ENCODE assay signal across 32 cellular contexts in genomic region chr2:193011870-193012269, GRCh38.
"Had no signal": no experiment of that assay in that cellular context is flagged by ENCODE, and none has a peak within 500 bp of the region (broad histone marks: within the 10 kb centered on the region; RNA-seq: fewer than 3 reads in every experiment).

No MANE protein-coding gene starts in this region.

- H3K36me3 ChIP-seq: brain microvascular endothelial cell had no signal

- H3K4me3 ChIP-seq: coronary artery, dorsolateral prefrontal cortex had no signal

- ATAC-seq: activated CD4-positive, alpha-beta T cell treated with anti-CD3 and anti-CD28 coated beads for 36 hours; activated CD8-positive, alpha-beta memory T cell treated with anti-CD3 and anti-CD28 coated beads, Interleukin-2, amount 10 ng/mL, durations not matched to agents 7 days and 5 days; activated CD8-positive, alpha-beta T cell treated with anti-CD3 and anti-CD28 coated beads, Interleukin-2, amount 10 ng/mL, durations not matched to agents 7 days and 5 days; esophagus mucosa; T-helper 17 cell had no signal

- H3K27ac Mint-ChIP-seq: activated CD4-positive, alpha-beta memory T cell treated with anti-CD3 and anti-CD28 coated beads for 36 hours; activated CD4-positive, alpha-beta T cell treated with anti-CD3 and anti-CD28 coated beads for 36 hours; activated CD4-positive, alpha-beta T cell treated with anti-CD3 and anti-CD28 coated beads, Interleukin-2, amount 10 ng/mL, durations not matched to agents 24 days and 14 days; activated CD8-positive, alpha-beta memory T cell treated with anti-CD3 and anti-CD28 coated beads, Interleukin-2, amount 10 ng/mL, durations not matched to agents 7 days and 5 days; activated CD8-positive, alpha-beta T cell treated with anti-CD3 and anti-CD28 coated beads, Interleukin-2, amount 10 ng/mL, durations not matched to agents 7 days and 5 days; activated naive CD4-positive, alpha-beta T cell treated with anti-CD3 and anti-CD28 coated beads for 36 hours; activated naive CD4-positive, alpha-beta T cell treated with anti-CD3 and anti-CD28 coated beads, Interleukin-2, amount 50 U/mL, for 24 hours; activated naive CD8-positive, alpha-beta T cell treated with anti-CD3 and anti-CD28 coated beads, Interleukin-2, amount 10 ng/mL, durations not matched to agents 7 days and 5 days; activated T-helper 1 cell treated with anti-CD3 and anti-CD28 coated beads, Interleukin-12 subunit alpha, Interleukin-12 subunit beta, Interleukin-2, Interleukin-4 antibody, amounts not matched to agents 30 ng/mL and 10 ng/mL and 1 ng/mL, durations not matched to agents 14 hours and 24 hours and 36 hours; activated T-helper 2 cell treated with anti-CD3 and anti-CD28 coated beads, Interferon-gamma antibody, Interleukin-2, Interleukin-4, amounts not matched to agents 10 μg/mL and 5 μg/mL and 100 μg/mL, durations not matched to agents 14 hours and 24 hours and 36 hours; dendritic cell treated with granulocyte-macrophage colony-stimulating factor and Interleukin-4, amounts not matched to agents 40 ng/mL and 50 ng/mL, for 4 days; endodermal cell; T-helper 17 cell; T-helper 2 cell treated with Interferon-gamma antibody and Interleukin-4, amounts not matched to agents 5 μg/mL and 100 μg/mL, for 36 hours had no signal

- H3K4me1 Mint-ChIP-seq: activated CD4-positive, alpha-beta T cell treated with anti-CD3 and anti-CD28 coated beads for 36 hours; activated CD4-positive, alpha-beta T cell treated with anti-CD3 and anti-CD28 coated beads, Interleukin-2, amount 10 ng/mL, durations not matched to agents 24 days and 14 days; activated CD8-positive, alpha-beta memory T cell treated with anti-CD3 and anti-CD28 coated beads, Interleukin-2, amount 10 ng/mL, durations not matched to agents 7 days and 5 days; activated naive CD4-positive, alpha-beta T cell treated with anti-CD3 and anti-CD28 coated beads, Interleukin-2, amount 50 U/mL, for 24 hours; activated naive CD8-positive, alpha-beta T cell treated with anti-CD3 and anti-CD28 coated beads, Interleukin-2, amount 10 ng/mL, durations not matched to agents 7 days and 5 days; central memory CD8-positive, alpha-beta T cell; endodermal cell; T-helper 17 cell had no signal

- H3K27me3 ChIP-seq: brain microvascular endothelial cell, dorsolateral prefrontal cortex had no signal

- H3K9me3 Mint-ChIP-seq: activated CD4-positive, alpha-beta memory T cell treated with anti-CD3 and anti-CD28 coated beads for 36 hours; activated CD4-positive, alpha-beta T cell treated with anti-CD3 and anti-CD28 coated beads, Interleukin-2, amount 10 ng/mL, durations not matched to agents 24 days and 14 days; activated naive CD4-positive, alpha-beta T cell treated with anti-CD3 and anti-CD28 coated beads for 36 hours; activated naive CD4-positive, alpha-beta T cell treated with anti-CD3 and anti-CD28 coated beads, Interleukin-2, amount 50 U/mL, for 24 hours; activated T-helper 1 cell treated with anti-CD3 and anti-CD28 coated beads, Interleukin-12 subunit alpha, Interleukin-12 subunit beta, Interleukin-2, Interleukin-4 antibody, amounts not matched to agents 30 ng/mL and 10 ng/mL and 1 ng/mL, durations not matched to agents 14 hours and 24 hours and 36 hours; activated T-helper 2 cell treated with anti-CD3 and anti-CD28 coated beads, Interferon-gamma antibody, Interleukin-2, Interleukin-4, amounts not matched to agents 10 μg/mL and 5 μg/mL and 100 μg/mL, durations not matched to agents 14 hours and 24 hours and 36 hours; central memory CD8-positive, alpha-beta T cell; T-helper 2 cell treated with Interferon-gamma antibody and Interleukin-4, amounts not matched to agents 5 μg/mL and 100 μg/mL, for 36 hours had no signal

- H3K4me3 Mint-ChIP-seq: activated CD4-positive, alpha-beta memory T cell treated with anti-CD3 and anti-CD28 coated beads for 36 hours; activated CD4-positive, alpha-beta T cell treated with anti-CD3 and anti-CD28 coated beads for 36 hours; activated CD4-positive, alpha-beta T cell treated with anti-CD3 and anti-CD28 coated beads, Interleukin-2, amount 10 ng/mL, durations not matched to agents 24 days and 14 days; activated CD8-positive, alpha-beta memory T cell treated with anti-CD3 and anti-CD28 coated beads, Interleukin-2, amount 10 ng/mL, durations not matched to agents 7 days and 5 days; activated CD8-positive, alpha-beta T cell treated with anti-CD3 and anti-CD28 coated beads, Interleukin-2, amount 10 ng/mL, durations not matched to agents 7 days and 5 days; activated naive CD4-positive, alpha-beta T cell treated with anti-CD3 and anti-CD28 coated beads for 36 hours; activated naive CD4-positive, alpha-beta T cell treated with anti-CD3 and anti-CD28 coated beads, Interleukin-2, amount 50 U/mL, for 24 hours; activated naive CD8-positive, alpha-beta T cell treated with anti-CD3 and anti-CD28 coated beads, Interleukin-2, amount 10 ng/mL, durations not matched to agents 7 days and 5 days; activated T-helper 1 cell treated with anti-CD3 and anti-CD28 coated beads, Interleukin-12 subunit alpha, Interleukin-12 subunit beta, Interleukin-2, Interleukin-4 antibody, amounts not matched to agents 30 ng/mL and 10 ng/mL and 1 ng/mL, durations not matched to agents 14 hours and 24 hours and 36 hours; central memory CD8-positive, alpha-beta T cell; dendritic cell treated with granulocyte-macrophage colony-stimulating factor and Interleukin-4, amounts not matched to agents 40 ng/mL and 50 ng/mL, for 4 days; endodermal cell; T-helper 17 cell; T-helper 2 cell treated with Interferon-gamma antibody and Interleukin-4, amounts not matched to agents 5 μg/mL and 100 μg/mL, for 36 hours had no signal

- H3K27me3 Mint-ChIP-seq: activated CD4-positive, alpha-beta memory T cell treated with anti-CD3 and anti-CD28 coated beads for 36 hours; activated CD4-positive, alpha-beta T cell treated with anti-CD3 and anti-CD28 coated beads for 36 hours; activated CD4-positive, alpha-beta T cell treated with anti-CD3 and anti-CD28 coated beads, Interleukin-2, amount 10 ng/mL, durations not matched to agents 24 days and 14 days; activated CD8-positive, alpha-beta memory T cell treated with anti-CD3 and anti-CD28 coated beads, Interleukin-2, amount 10 ng/mL, durations not matched to agents 7 days and 5 days; activated naive CD4-positive, alpha-beta T cell treated with anti-CD3 and anti-CD28 coated beads, Interleukin-2, amount 50 U/mL, for 24 hours; activated naive CD8-positive, alpha-beta T cell treated with anti-CD3 and anti-CD28 coated beads, Interleukin-2, amount 10 ng/mL, durations not matched to agents 7 days and 5 days; central memory CD8-positive, alpha-beta T cell; dendritic cell treated with granulocyte-macrophage colony-stimulating factor and Interleukin-4, amounts not matched to agents 40 ng/mL and 50 ng/mL, for 4 days; T-helper 17 cell had no signal

- H3K36me3 Mint-ChIP-seq: activated CD4-positive, alpha-beta memory T cell treated with anti-CD3 and anti-CD28 coated beads for 36 hours; activated CD8-positive, alpha-beta memory T cell treated with anti-CD3 and anti-CD28 coated beads, Interleukin-2, amount 10 ng/mL, durations not matched to agents 7 days and 5 days; activated naive CD4-positive, alpha-beta T cell treated with anti-CD3 and anti-CD28 coated beads, Interleukin-2, amount 50 U/mL, for 24 hours; activated naive CD8-positive, alpha-beta T cell treated with anti-CD3 and anti-CD28 coated beads, Interleukin-2, amount 10 ng/mL, durations not matched to agents 7 days and 5 days had no signal

- H3K27ac ChIP-seq: brain microvascular endothelial cell, coronary artery, dorsolateral prefrontal cortex had no signal

- DNase-seq: activated CD4-positive, alpha-beta memory T cell treated with anti-CD3 and anti-CD28 coated beads for 36 hours; activated CD4-positive, alpha-beta T cell treated with anti-CD3 and anti-CD28 coated beads for 36 hours; activated CD4-positive, alpha-beta T cell treated with anti-CD3 and anti-CD28 coated beads, Interleukin-2, amount 10 ng/mL, durations not matched to agents 24 days and 14 days; activated CD4-positive, CD25-positive, alpha-beta regulatory T cell; activated CD4-positive, CD25-positive, alpha-beta regulatory T cell treated with anti-CD3 and anti-CD28 coated beads, Interleukin-2, amount 50 U/mL, for 72 hours; activated CD8-positive, alpha-beta memory T cell treated with anti-CD3 and anti-CD28 coated beads, Interleukin-2, amount 10 ng/mL, durations not matched to agents 7 days and 5 days; activated CD8-positive, alpha-beta memory T cell treated with anti-CD3 and anti-CD28 coated beads, Interleukin-2, amount 50 U/mL, for 4 hours; activated CD8-positive, alpha-beta T cell treated with anti-CD3 and anti-CD28 coated beads, Interleukin-2, amount 10 ng/mL, durations not matched to agents 7 days and 5 days; activated effector memory CD4-positive, alpha-beta T cell treated with anti-CD3 and anti-CD28 coated beads, Interleukin-2, amount 50 U/mL, for 16 hours; activated naive CD4-positive, alpha-beta T cell treated with anti-CD3 and anti-CD28 coated beads for 36 hours; activated naive CD8-positive, alpha-beta T cell treated with anti-CD3 and anti-CD28 coated beads, Interleukin-2, amount 10 ng/mL, durations not matched to agents 7 days and 5 days; activated T-cell treated with anti-CD3 and anti-CD28 coated beads, Interleukin-2, amount 50 U/mL, for 1 hour; activated T-cell treated with anti-CD3 and anti-CD28 coated beads, Interleukin-2, amount 50 U/mL, for 48 hours; brain microvascular endothelial cell; dorsolateral prefrontal cortex; effector memory CD4-positive, alpha-beta T cell; endodermal cell; foreskin fibroblast; glutamatergic neuron; T-helper 1 cell; T-helper 17 cell; T1000 had no signal

- FAIRE-seq: astrocyte, frontal cortex had no signal
